1 cellular context compared by ENCODE assay signal in genomic region chr4:142379277-142380051, GRCh38.
A peak's percentile ranks its signal among the peaks of the same experiment; 100 is the strongest.
TF ChIP-seq lines count a peak whose summit lies in the region.

No MANE protein-coding gene starts in this region.

TF ChIP-seq in HCT116, 20 proteins besides CTCF, POLR2A, EP300 and RAD21 (continued from another document):
- TF ChIP-seq MAX (IDR thresholded peaks at IDR 0.05) (peak; percentile 56), EGR1 (IDR thresholded peaks at IDR 0.05; ENCODE audit: low read depth) (no peak), POLR2AphosphoS5 (IDR thresholded peaks at IDR 0.05; ENCODE audit: low read depth, low read length) (no peak), ZNF274 (IDR thresholded peaks at IDR 0.05; ENCODE audit: low read depth, low read length) (no peak), EZH2 (IDR thresholded peaks at IDR 0.05) (no peak), FOSL1 (IDR thresholded peaks at IDR 0.05; ENCODE audit: low read depth) (peak; percentile 70), SIN3A (IDR thresholded peaks at IDR 0.05; ENCODE audit: low read depth) (no peak), SP1 (IDR thresholded peaks at IDR 0.05; ENCODE audit: low read depth) (peak; percentile 61)
